Comparison of ENCODE assay signal across 17 cellular contexts in genomic region chr9:128621730-128622455, GRCh38. TPM values are rescaled to one million over a fixed set of nuclear protein-coding genes. Genes with fewer than 3 reads are reported as not detected.
A peak's percentile ranks its signal among the peaks of the same experiment; 100 is the strongest.
DNase-seq lines count a peak whose midpoint lies in the region; ATAC-seq, FAIRE-seq and TF ChIP-seq lines count a peak whose summit lies in the region.
"Had no signal": no experiment of that assay in that cellular context is flagged by ENCODE, and none has a peak within 500 bp of the region (broad histone marks: within the 10 kb centered on the region; RNA-seq: fewer than 3 reads in every experiment).

No MANE protein-coding gene starts in this region.

- CTCF ChIA-PET in A549 (lab: Yijun Ruan, JAX) = interaction anchor here (0.6 to 7.7 kb wide), 5 partner anchors 10 to 112 kb away, joined by 3 to 61 read pairs (median 8); partner anchors contain the start of gene PKN3

- no peak overlapping the region for H3K4me3 ChIP-seq in A549
- no peak overlapping the region for H3K4me3 ChIP-seq in GM12864 (ENCODE audit: low read depth, low read length)

- no peaks in the 10 kb centered on the region for H3K4me1 Mint-ChIP-seq in activated T-helper 17 cell treated with anti-CD3 and anti-CD28 coated beads, Interleukin-2, amount 50 U/mL, for 72 hours
- H3K4me1 Mint-ChIP-seq: B cell had no signal

- no peaks in the 10 kb centered on the region for H3K9me3 ChIP-seq in A549

- no peak for TF ChIP-seq EP300 in A549 (IDR thresholded peaks at IDR 0.05)

- TF ChIP-seq CTCF in A549 (IDR thresholded peaks at IDR 0.05) = no peak
- no peak for TF ChIP-seq CTCF in GM12864 (IDR thresholded peaks at IDR 0.05; ENCODE audit: low read depth, low read length, missing control alignments)

- H3K9me3 Mint-ChIP-seq in activated T-helper 17 cell treated with anti-CD3 and anti-CD28 coated beads, Interleukin-2, amount 50 U/mL, for 72 hours = no peaks in the 10 kb centered on the region
- H3K9me3 Mint-ChIP-seq: CD4-positive, alpha-beta T cell had no signal

- no peak overlapping the region for H3K4me3 Mint-ChIP-seq in activated T-helper 17 cell treated with anti-CD3 and anti-CD28 coated beads, Interleukin-2, amount 50 U/mL, for 72 hours
- H3K4me3 Mint-ChIP-seq: B cell; CD4-positive, alpha-beta T cell had no signal

- no peaks in the 10 kb centered on the region for H3K4me1 ChIP-seq in A549

- ATAC-seq in A549 = no peak
- ATAC-seq in activated T-helper 17 cell treated with anti-CD3 and anti-CD28 coated beads, Interleukin-2, amount 50 U/mL, for 72 hours (replicated peaks) = peak; percentile 62
- ATAC-seq in GM18858 (IDR thresholded peaks at IDR 0.05; ENCODE audit: unreplicated experiment) = no peak
- ATAC-seq: PC-3 had no signal

- H3K36me3 Mint-ChIP-seq in activated T-helper 17 cell treated with anti-CD3 and anti-CD28 coated beads, Interleukin-2, amount 50 U/mL, for 72 hours (ENCODE audit: low read depth) = peaks cover 100% of the 10 kb centered on the region

- no peaks in the 10 kb centered on the region for H3K27me3 Mint-ChIP-seq in activated T-helper 17 cell treated with anti-CD3 and anti-CD28 coated beads, Interleukin-2, amount 50 U/mL, for 72 hours
- H3K27me3 Mint-ChIP-seq: B cell; CD4-positive, alpha-beta T cell had no signal

- 81% methylated on average over 14 of the region's 14 CpGs for WGBS in A549 (ENCODE audit: missing lambda C conversion rate)

- POLR2A ChIA-PET in A549 (lab: Yijun Ruan, JAX) = interaction anchor here (1.0 kb wide), 1 partner anchor 70 kb away, joined by 3 read pairs; the partner anchor contains the start of gene SPTAN1

- no peak for TF ChIP-seq POLR2A in A549 (IDR thresholded peaks at IDR 0.05; ENCODE audit: low read length)

- DNase-seq in A549 (ENCODE audit: low read depth in 1 of 2, low spot score in 1 of 2) = no peak
- DNase-seq in GM12864 (ENCODE audit: low read depth) = peak; percentile 25
- no peak for DNase-seq in epithelial cell of prostate (ENCODE audit: low read depth, low spot score)
- no peak for DNase-seq in stimulated activated naive CD4-positive, alpha-beta T cell (lab: John Stamatoyannopoulos, UW)
- DNase-seq in activated naive CD4-positive, alpha-beta T cell treated with anti-CD3 and anti-CD28 coated beads, Interleukin-2, amount 50 U/mL, for 16 hours = no peak
- DNase-seq: CD4-positive, alpha-beta T cell; DND-41; GDM1; MV-4-11; NCI-H1417 treated with DMSO at 0.1 percent for 48 hours; NCI-H2081; NCI-H446; PC-3 had no signal

- no peak for TF ChIP-seq RAD21 in A549 (conservative IDR thresholded peaks at IDR 0.05 in 1 of 2, IDR thresholded peaks at IDR 0.05 in 1 of 2)

- H3K27ac ChIP-seq in A549 = no peak overlapping the region
- H3K27ac ChIP-seq in epithelial cell of prostate = peak overlapping the region; percentile 13

- no peak overlapping the region for H3K4me2 ChIP-seq in A549

- FAIRE-seq in A549 (lab: Jason Lieb, UNC) = no peak
- FAIRE-seq: H1 had no signal

- peak overlapping the region; percentile 14 for H3K27ac Mint-ChIP-seq in activated T-helper 17 cell treated with anti-CD3 and anti-CD28 coated beads, Interleukin-2, amount 50 U/mL, for 72 hours
- H3K27ac Mint-ChIP-seq: B cell; CD4-positive, alpha-beta T cell had no signal

TF ChIP-seq in A549, 52 proteins besides CTCF, POLR2A, EP300 and RAD21:
- TF ChIP-seq, protein P1, sequence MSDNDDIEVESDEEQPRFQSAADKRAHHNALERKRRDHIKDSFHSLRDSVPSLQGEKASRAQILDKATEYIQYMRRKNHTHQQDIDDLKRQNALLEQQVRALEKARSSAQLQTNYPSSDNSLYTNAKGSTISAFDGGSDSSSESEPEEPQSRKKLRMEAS (IDR thresholded peaks at IDR 0.05) = no peak
- TF ChIP-seq POLR2AphosphoS2 (conservative IDR thresholded peaks at IDR 0.05; ENCODE audit: low read length) (0 out of 2 replicates have a peak, but pooled peaks have one; percentile 67), NPAS2 (CRISPR knock-in tag; IDR thresholded peaks at IDR 0.05; ENCODE audit: borderline replicate concordance) (no peak)

RNA-seq across cellular contexts. Expression of gene DYNC2I2, which starts 34.8 kb away (rescaled TPM):
- 57.3 and 62.8 TPM in 2 replicates for polyA plus RNA-seq in A549 (2011; rRNA removed)
- polyA plus RNA-seq in A549 (2012; cell fraction: cytosol; rRNA removed) = 184 and 236 TPM in 2 replicates
- polyA plus RNA-seq in A549 (2012; cell fraction: nucleus; rRNA removed) = 313 and 398 TPM in 2 replicates
- 113 to 117 TPM (median 114 TPM) in 3 replicates for polyA plus RNA-seq in A549 (2017; fragmentation: RNase III; extraction: RNeasy Plus Mini Kit Qiagen cat#74134 plus additional on column Dnase treatment)
- 47.5 and 81.7 TPM in 2 replicates for polyA minus RNA-seq in A549 (2011; rRNA and poly(A)+ RNA removed)
- 10 to 100 TPM; 29.4 to 39.8 TPM for total RNA-seq in activated T-helper 17 cell treated with anti-CD3 and anti-CD28 coated beads, Interleukin-2, amount 50 U/mL, for 72 hours
